Comparison of ENCODE assay signal across 1 cellular context in genomic region chr20:56805966-56806365, GRCh38.
TF ChIP-seq lines count a peak whose summit lies in the region.

No MANE protein-coding gene starts in this region.

TF ChIP-seq in H1, 55 proteins besides CTCF, POLR2A, EP300 and RAD21:
- TF ChIP-seq TEAD4 (IDR thresholded peaks at IDR 0.05; ENCODE audit: low read depth, low read length) (no peak), MAFK (IDR thresholded peaks at IDR 0.05; ENCODE audit: low read depth, low read length) (no peak), E2F6 (IDR thresholded peaks at IDR 0.05) (no peak), BACH1 (IDR thresholded peaks at IDR 0.05; ENCODE audit: low read length) (no peak), MAX (IDR thresholded peaks at IDR 0.05) (no peak), KDM5A (IDR thresholded peaks at IDR 0.05; ENCODE audit: low read length) (no peak), SP4 (IDR thresholded peaks at IDR 0.05; ENCODE audit: low read length) (no peak), SAP30 (IDR thresholded peaks at IDR 0.05; ENCODE audit: insufficient read depth, insufficient replicate concordance, low read length) (no peak), ZNF274 (IDR thresholded peaks at IDR 0.05; ENCODE audit: borderline replicate concordance, extremely low read depth, low read length) (no peak), ATF3 (IDR thresholded peaks at IDR 0.05; ENCODE audit: insufficient read depth, low read depth, low read length) (no peak), JUND (IDR thresholded peaks at IDR 0.05; ENCODE audit: low read length) (no peak)
